Comparison of ENCODE assay signal across 10 cellular contexts in the genomic region with DNA sequence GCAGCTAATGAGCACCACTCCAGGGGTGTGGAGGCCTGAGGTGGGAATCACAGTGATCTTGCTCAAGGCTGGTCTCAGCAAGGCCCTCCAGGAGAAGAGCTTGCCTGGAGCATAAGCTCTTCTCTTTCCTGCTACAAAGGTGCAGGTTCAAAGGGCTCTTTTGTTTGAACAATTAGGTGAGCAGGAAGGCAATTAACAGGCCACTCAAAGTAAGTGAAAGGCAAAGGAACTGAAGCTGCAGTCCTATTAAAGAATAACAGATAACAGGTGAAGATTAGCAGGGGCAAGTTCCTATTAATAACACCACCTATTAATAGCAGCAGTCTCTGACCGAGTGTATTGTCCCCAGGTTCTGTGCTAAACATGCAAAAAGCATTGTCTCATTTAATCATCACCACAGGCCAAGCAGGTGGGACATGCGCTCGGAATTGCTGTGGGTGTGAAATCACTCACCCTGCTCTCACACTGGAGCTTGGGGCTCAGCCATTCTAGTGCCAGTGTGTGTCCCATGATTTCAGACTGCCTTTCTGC.
A peak's percentile ranks its signal among the peaks of the same experiment; 100 is the strongest.
DNase-seq lines count a peak whose midpoint lies in the region; ATAC-seq, FAIRE-seq and TF ChIP-seq lines count a peak whose summit lies in the region.
"Had no signal": no experiment of that assay in that cellular context is flagged by ENCODE, and none has a peak within 500 bp of the region (broad histone marks: within the 10 kb centered on the region; RNA-seq: fewer than 3 reads in every experiment).

No MANE protein-coding gene starts in this region.

- TF ChIP-seq CTCF in IMR-90 (conservative IDR thresholded peaks at IDR 0.05; ENCODE audit: low read depth, low read length): no peak
- TF ChIP-seq CTCF in right lobe of liver (IDR thresholded peaks at IDR 0.05): no peak
- TF ChIP-seq CTCF in GM20000 (IDR thresholded peaks at IDR 0.05; ENCODE audit: extremely low read depth, missing control alignments): no peak

- no peak overlapping the region for H3K18ac ChIP-seq in IMR-90 (ENCODE audit: low read depth, low read length)

- FAIRE-seq in H54 (lab: Jason Lieb, UNC): no peak

- H3K36me3 ChIP-seq in IMR-90 (ENCODE audit: control insufficient read depth, insufficient read depth, low read length) (no peaks in the 10 kb centered on the region), right lobe of liver (no peaks in the 10 kb centered on the region)
- H3K36me3 ChIP-seq: cardiac muscle cell had no signal

- dilution Hi-C loops in IMR-90 (cut with HindIII; ENCODE audit: low sequenced_read_pairs, unreplicated experiment): no loop called here

- no peaks in the 10 kb centered on the region for H3K79me1 ChIP-seq in IMR-90 (ENCODE audit: low read depth in 1 of 2, low read length in 2 of 2)

- no peak overlapping the region for H2AK9ac ChIP-seq in IMR-90 (replicated peaks; ENCODE audit: low read depth, low read length, poor library complexity)

- DNase-seq in IMR-90 (no peak), right lobe of liver (no peak), H54 (ENCODE audit: insufficient read length, low spot score) (no peak), GM20000 (ENCODE audit: low spot score) (no peak), activated T-cell treated with anti-CD3 and anti-CD28 coated beads for 4 hours (no peak), NCI-H1436 (lab: John Stamatoyannopoulos, UW) (no peak)
- DNase-seq: nephron progenitor cell had no signal

- CTCF ChIA-PET in IMR-90 (lab: Yijun Ruan, JAX): interaction anchor here (0.9 kb wide), 1 partner anchor 10 kb away, joined by 3 read pairs; no protein-coding TSS in a partner anchor

- TF ChIP-seq RAD21 in IMR-90 (IDR thresholded peaks at IDR 0.05; ENCODE audit: low read length): no peak

- H3K4me2 ChIP-seq in IMR-90 (ENCODE audit: low read depth, low read length): no peak overlapping the region

- H3K9ac ChIP-seq in IMR-90 (ENCODE audit: low read depth, low read length): no peak overlapping the region

- TF ChIP-seq POLR2A in IMR-90 (IDR thresholded peaks at IDR 0.05; ENCODE audit: low read depth, low read length): no peak
- TF ChIP-seq POLR2A in right lobe of liver (IDR thresholded peaks at IDR 0.05): no peak
- no peak for TF ChIP-seq POLR2A in H54 (IDR thresholded peaks at IDR 0.05; ENCODE audit: low read depth, low read length)

- H4K91ac ChIP-seq in IMR-90 (ENCODE audit: insufficient read depth, low read depth, low read length): no peak overlapping the region

- 0 out of 2 replicates have a peak overlapping the region, but pooled peaks have one; percentile 22 for H2BK20ac ChIP-seq in IMR-90 (ENCODE audit: low read depth, low read length)

- no peak overlapping the region for H2BK5ac ChIP-seq in IMR-90 (ENCODE audit: low read depth, low read length, poor library complexity, severe bottlenecking)

- no TSS peak for BruUV-seq in IMR-90 (replicated peaks; lab: Mats Ljungman, UMichigan)

- H3K27ac ChIP-seq in IMR-90 (ENCODE audit: insufficient read depth, low read length) (no peak overlapping the region), right lobe of liver (peak overlapping the region in 2 of 3 donors; percentile 12 to 28)
- H3K27ac ChIP-seq: cardiac muscle cell had no signal

- H2BK120ac ChIP-seq in IMR-90 (ENCODE audit: low read depth, low read length): peak overlapping the region; percentile 70; the same call in 1 of the 2 replicates

- WGBS in IMR-90 (ENCODE audit: extremely low coverage in 2 of 2, insufficient read length in 1 of 2), 2 experiments: no CpG with 5 or more reads among the region's 3 CpGs
- no CpG with 5 or more reads among the region's 3 CpGs for WGBS in right lobe of liver (ENCODE audit: insufficient coverage, low coverage, low lambda C conversion rate, missing lambda C conversion rate)

- in situ Hi-C loops in IMR-90 (cut with MboI; ENCODE audit: low sequenced_read_pairs): no loop called here

- H3K56ac ChIP-seq in IMR-90 (ENCODE audit: extremely low read depth, insufficient read depth, low read length): no peak overlapping the region

- no peak overlapping the region for H2BK15ac ChIP-seq in IMR-90 (ENCODE audit: low read depth, low read length)

- H3K14ac ChIP-seq in IMR-90 (replicated peaks; ENCODE audit: low read depth, low read length): peak overlapping the region; percentile 48; the same call in 1 of the 2 replicates

- no peak overlapping the region for H2AK5ac ChIP-seq in IMR-90 (ENCODE audit: low read depth, low read length)

- POLR2A ChIA-PET in IMR-90 (lab: Charles Lee; ENCODE audit: unreplicated experiment): no interaction called here

- intact Hi-C loops in IMR-90 (cut with micrococcal nuclease) (no loop called here), right lobe of liver (cut with DNase I) (no loop called here)

- no peak overlapping the region for H3K4me3 ChIP-seq in IMR-90 (ENCODE audit: insufficient read depth, low read depth, low read length)
- no peak overlapping the region for H3K4me3 ChIP-seq in right lobe of liver
- H3K4me3 ChIP-seq: cardiac muscle cell had no signal

- peak; percentile 89 for ATAC-seq in GM18511 (IDR thresholded peaks at IDR 0.05; ENCODE audit: unreplicated experiment)
- peak; percentile 77 for ATAC-seq in GM21825 (IDR thresholded peaks at IDR 0.05; ENCODE audit: unreplicated experiment)
- no peak for ATAC-seq in IMR-90 (ENCODE audit: low read depth)
- peak; percentile 49 to 78 (median 71) for ATAC-seq in right lobe of liver

- no peak overlapping the region; the same call in 1 of the 2 replicates for H3K23ac ChIP-seq in IMR-90 (ENCODE audit: low read depth, low read length)

- no peak overlapping the region for H4K8ac ChIP-seq in IMR-90 (ENCODE audit: low read depth in 2 of 2, low read length in 2 of 2)

- H3K9me1 ChIP-seq in IMR-90 (ENCODE audit: insufficient read depth, low read length): 0 out of 2 replicates have a peak, but pooled peaks cover 6% of the 10 kb centered on the region

- H4K20me1 ChIP-seq in IMR-90 (ENCODE audit: insufficient read depth, low read length): no peaks in the 10 kb centered on the region

- peaks cover 5% of the 10 kb centered on the region; the same call in 1 of the 2 replicates for H3K4me1 ChIP-seq in IMR-90 (ENCODE audit: control insufficient read depth, insufficient read depth, low read length)
- peaks cover 0 to 18% (median 5%) of the 10 kb centered on the region in 4 donors for H3K4me1 ChIP-seq in right lobe of liver

- H3K4ac ChIP-seq in IMR-90 (ENCODE audit: low read depth, low read length): no peak overlapping the region

- H2AFZ ChIP-seq in IMR-90 (replicated peaks; ENCODE audit: low read length, poor library complexity): peak overlapping the region; percentile 8

- H3K9me3 ChIP-seq in IMR-90 (ENCODE audit: control insufficient read depth, insufficient read depth, low read length) (no peaks in the 10 kb centered on the region), right lobe of liver (no peaks in the 10 kb centered on the region)

- H3K27me3 ChIP-seq in IMR-90 (ENCODE audit: control insufficient read depth, insufficient read depth, low read length) (no peaks in the 10 kb centered on the region), right lobe of liver (no peaks in the 10 kb centered on the region)
- H3K27me3 ChIP-seq: cardiac muscle cell had no signal

- no peak overlapping the region for H4K5ac ChIP-seq in IMR-90 (ENCODE audit: low read depth, low read length)

TF ChIP-seq in IMR-90, 13 proteins besides CTCF, POLR2A, EP300 and RAD21:
- TF ChIP-seq RCOR1 (IDR thresholded peaks at IDR 0.05; ENCODE audit: insufficient replicate concordance, low read length) (no peak), FOS (IDR thresholded peaks at IDR 0.05; ENCODE audit: low read depth, low read length) (no peak), MXI1 (IDR thresholded peaks at IDR 0.05; ENCODE audit: borderline replicate concordance, low read depth, low read length) (no peak), MAZ (IDR thresholded peaks at IDR 0.05; ENCODE audit: borderline replicate concordance, low read depth, low read length) (no peak), BHLHE40 (IDR thresholded peaks at IDR 0.05; ENCODE audit: low read depth, low read length) (no peak), MAFK (IDR thresholded peaks at IDR 0.05; ENCODE audit: low read depth, low read length) (no peak), CEBPB (IDR thresholded peaks at IDR 0.05; ENCODE audit: low read depth, low read length) (no peak), SMC3 (IDR thresholded peaks at IDR 0.05; ENCODE audit: low read depth, low read length) (no peak), NFE2L2 (IDR thresholded peaks at IDR 0.05; ENCODE audit: low read depth, low read length) (no peak), CHD1 (IDR thresholded peaks at IDR 0.05; ENCODE audit: low read depth, low read length) (no peak), USF2 (IDR thresholded peaks at IDR 0.05; ENCODE audit: low read depth, low read length) (no peak)
- TF ChIP-seq, protein P1, sequence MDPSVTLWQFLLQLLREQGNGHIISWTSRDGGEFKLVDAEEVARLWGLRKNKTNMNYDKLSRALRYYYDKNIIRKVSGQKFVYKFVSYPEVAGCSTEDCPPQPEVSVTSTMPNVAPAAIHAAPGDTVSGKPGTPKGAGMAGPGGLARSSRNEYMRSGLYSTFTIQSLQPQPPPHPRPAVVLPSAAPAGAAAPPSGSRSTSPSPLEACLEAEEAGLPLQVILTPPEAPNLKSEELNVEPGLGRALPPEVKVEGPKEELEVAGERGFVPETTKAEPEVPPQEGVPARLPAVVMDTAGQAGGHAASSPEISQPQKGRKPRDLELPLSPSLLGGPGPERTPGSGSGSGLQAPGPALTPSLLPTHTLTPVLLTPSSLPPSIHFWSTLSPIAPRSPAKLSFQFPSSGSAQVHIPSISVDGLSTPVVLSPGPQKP (IDR thresholded peaks at IDR 0.05; ENCODE audit: borderline replicate concordance, low read depth, low read length): no peak
